ENCODE assay signal across 8 cellular contexts in the genomic region with DNA sequence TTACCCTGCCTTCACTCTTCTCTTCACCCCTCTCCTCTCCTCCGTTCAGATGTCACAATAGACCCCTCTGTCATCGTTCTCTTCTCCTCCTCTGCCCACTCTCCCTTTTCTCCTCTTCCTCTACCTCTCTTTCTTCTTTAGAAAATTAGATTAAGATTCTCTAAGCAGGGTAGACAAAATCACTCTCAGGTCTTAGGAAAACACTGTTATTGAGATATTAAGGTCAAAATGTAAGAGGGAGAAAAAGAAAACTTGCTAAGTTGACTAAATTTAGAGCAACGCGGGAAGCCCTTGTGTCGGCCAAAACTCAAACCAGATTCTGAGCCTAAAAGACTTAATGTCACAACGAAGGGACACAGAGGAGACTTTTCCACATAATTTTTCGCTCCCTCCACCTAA. TPM values are rescaled to one million over a fixed set of nuclear protein-coding genes. Genes with fewer than 3 reads are reported as not detected.
A peak's percentile ranks its signal among the peaks of the same experiment; 100 is the strongest.
DNase-seq lines count a peak whose midpoint lies in the region; ATAC-seq and TF ChIP-seq lines count a peak whose summit lies in the region.

No MANE protein-coding gene starts in this region.

- H3K36me3 Mint-ChIP-seq in Calu3 (ENCODE audit: insufficient read depth, unreplicated experiment) = peaks cover 15% of the 10 kb centered on the region

- H3F3A ChIP-seq in MM.1S (ENCODE audit: insufficient read depth, low read length) = no peaks in the 10 kb centered on the region

- H3K36me3 ChIP-seq in parathyroid adenoma (ENCODE audit: control insufficient read depth, insufficient read depth, low read length) (no peaks in the 10 kb centered on the region), MM.1S (replicated peaks; ENCODE audit: insufficient read depth, low read length) (no peaks in the 10 kb centered on the region)

- CTCF ChIA-PET in Calu3 (lab: Charles Lee) = no interaction called here

- H3K4me1 ChIP-seq in parathyroid adenoma (no peaks in the 10 kb centered on the region), MM.1S (ENCODE audit: low read length) (no peaks in the 10 kb centered on the region)

- H3K4me3 ChIP-seq in epithelial cell of esophagus (ENCODE audit: low read length) (peak overlapping the region; percentile 74), parathyroid adenoma (ENCODE audit: low read depth, low read length) (peak overlapping the region; percentile 26), MM.1S (ENCODE audit: low read length) (no peak overlapping the region)

- H3K9me2 ChIP-seq in MM.1S (replicated peaks; ENCODE audit: insufficient read depth, low read length) = no peaks in the 10 kb centered on the region

- H3K27me3 Mint-ChIP-seq in Calu3 (ENCODE audit: unreplicated experiment) = no peaks in the 10 kb centered on the region

- no peaks in the 10 kb centered on the region for H3K9me3 ChIP-seq in parathyroid adenoma (ENCODE audit: control insufficient read depth, low read length)
- no peaks in the 10 kb centered on the region for H3K9me3 ChIP-seq in MM.1S (replicated peaks; ENCODE audit: insufficient read depth, low read length)

- ATAC-seq in GM21576 (IDR thresholded peaks at IDR 0.05; ENCODE audit: unreplicated experiment) = no peak

- H3K79me2 ChIP-seq in parathyroid adenoma (no peaks in the 10 kb centered on the region), MM.1S (ENCODE audit: low read length) (no peaks in the 10 kb centered on the region)

- no peaks in the 10 kb centered on the region for H3K9me3 Mint-ChIP-seq in Calu3 (ENCODE audit: low read depth, unreplicated experiment)

- DNase-seq in Calu3 (no peak), OCI-M1 (lab: John Stamatoyannopoulos, UW) (peak; percentile 74), epithelial cell of esophagus (ENCODE audit: low read depth) (peak; percentile 16), G401 (ENCODE audit: low spot score) (no peak), MV-4-11 (lab: John Stamatoyannopoulos, UW) (no peak), MM.1S (no peak)

- H3K9ac ChIP-seq in parathyroid adenoma = no peak overlapping the region
- H3K9ac ChIP-seq in MM.1S (ENCODE audit: low read length) = no peak overlapping the region

- H2AFZ ChIP-seq in parathyroid adenoma = peak overlapping the region; percentile 68
- H2AFZ ChIP-seq in MM.1S (ENCODE audit: low read length) = no peak overlapping the region

- H3K27me3 ChIP-seq in parathyroid adenoma (ENCODE audit: control insufficient read depth, insufficient read depth, low read length) = peaks cover 16% of the 10 kb centered on the region
- H3K27me3 ChIP-seq in MM.1S (replicated peaks; ENCODE audit: insufficient read depth, low read length) = no peaks in the 10 kb centered on the region; the same call in 1 of the 2 replicates

- in situ Hi-C loops in G401 (cut with HindIII; ENCODE audit: low sequenced_read_pairs) = no loop called here

- H4K20me1 ChIP-seq in MM.1S (ENCODE audit: insufficient read depth, low read length) = no peaks in the 10 kb centered on the region

- intact Hi-C loops in Calu3 (cut with micrococcal nuclease; ENCODE audit: unreplicated experiment) = no loop called here

- peak overlapping the region; percentile 89 for H3K27ac Mint-ChIP-seq in Calu3 (ENCODE audit: unreplicated experiment)

- H3K27ac ChIP-seq in parathyroid adenoma = no peak overlapping the region
- no peak overlapping the region for H3K27ac ChIP-seq in MM.1S (ENCODE audit: low read length)

- BruUV-seq in Calu3 (replicated peaks; lab: Mats Ljungman, UMichigan) = no TSS peak

- peak overlapping the region; percentile 86 for H3K4me3 Mint-ChIP-seq in Calu3 (ENCODE audit: low read depth, unreplicated experiment)

- H3K4me2 ChIP-seq in parathyroid adenoma (ENCODE audit: low read length) (peak overlapping the region; percentile 48), MM.1S (ENCODE audit: low read depth, low read length) (no peak overlapping the region)

- TF ChIP-seq CTCF in Calu3 (IDR thresholded peaks at IDR 0.05; ENCODE audit: unreplicated experiment) (no peak), epithelial cell of esophagus (IDR thresholded peaks at IDR 0.05; ENCODE audit: insufficient read depth, low read depth, low read length, missing control alignments) (no peak), parathyroid adenoma (IDR thresholded peaks at IDR 0.05) (no peak), MM.1S (IDR thresholded peaks at IDR 0.05; ENCODE audit: low read length) (no peak)

- H3K4me1 Mint-ChIP-seq in Calu3 (ENCODE audit: low read depth, unreplicated experiment) = peaks cover 20% of the 10 kb centered on the region

RNA-seq across cellular contexts. Expression of a gene that starts 22.1 kb away (rescaled TPM):
- total RNA-seq in Calu3 (2022) = 11.0 and 11.6 TPM in 2 replicates
- total RNA-seq in G401 (2014; rRNA removed; shearing (Covaris generic)) = 14.1 and 23.9 TPM in 2 replicates

Comparison
In these comparisons a context has a peak if more than half of its experiments do, and no peak if none do; other contexts are left out.
1. DNase-seq: peak in OCI-M1 (single experiment) and epithelial cell of esophagus (single experiment); none in Calu3 (single experiment), G401 (single experiment), MV-4-11 (single experiment) and MM.1S (single experiment).